Comparison of ENCODE assay signal across 8 cellular contexts in genomic region chr3:20125912-20126311, GRCh38.
DNase-seq lines count a peak whose midpoint lies in the region; ATAC-seq and TF ChIP-seq lines count a peak whose summit lies in the region.

No MANE protein-coding gene starts in this region.

- no peaks in the 10 kb centered on the region for H3K9me3 ChIP-seq in thyroid gland

- no peak overlapping the region for H3K4me3 ChIP-seq in foreskin fibroblast (ENCODE audit: low read depth in 1 of 2, low read length in 2 of 2)
- no peak overlapping the region for H3K4me3 ChIP-seq in thyroid gland (replicated peaks in 1 of 3)

- DNase-seq in GM13976 (ENCODE audit: low spot score) (peak; percentile 77), foreskin fibroblast (peak; percentile 7 to 9), NCI-H2171 treated with DMSO at 0.1 percent for 48 hours (lab: John Stamatoyannopoulos, UW) (no peak), H4 (ENCODE audit: low spot score) (no peak), thyroid gland (no peak)
- no peak for DNase-seq in activated CD4-positive, CD25-positive, alpha-beta regulatory T cell (lab: John Stamatoyannopoulos, UW)

- peaks cover 15 to 18% of the 10 kb centered on the region in 2 donors for H3K36me3 ChIP-seq in thyroid gland

- H3K27ac ChIP-seq in thyroid gland: no peak overlapping the region

- intact Hi-C loops in thyroid gland (cut with DNase I): no loop called here

- peak; percentile 100 for ATAC-seq in GM21526 (IDR thresholded peaks at IDR 0.05; ENCODE audit: low FRiP score, unreplicated experiment)
- ATAC-seq in HG03520 (IDR thresholded peaks at IDR 0.05; ENCODE audit: unreplicated experiment): peak; percentile 100

- no peak for TF ChIP-seq POLR2A in thyroid gland (IDR thresholded peaks at IDR 0.05)

- 90 to 91% methylated on average over 10 of the region's 10 CpGs for WGBS in thyroid gland, 2 donors

- TF ChIP-seq CTCF in GM13976 (IDR thresholded peaks at IDR 0.05; ENCODE audit: borderline replicate concordance, control extremely low read depth, extremely low read depth, insufficient read depth, missing control alignments) (no peak), foreskin fibroblast (IDR thresholded peaks at IDR 0.05; ENCODE audit: low read depth, low read length) (no peak), thyroid gland (IDR thresholded peaks at IDR 0.05) (no peak)

- in situ Hi-C loops in GM13976 (cut with MboI; ENCODE audit: low sequenced_read_pairs, unreplicated experiment): no loop called here

- H3K27me3 ChIP-seq in thyroid gland: no peaks in the 10 kb centered on the region

- H3K4me1 ChIP-seq in thyroid gland: no peaks in the 10 kb centered on the region

Comparison
In these comparisons a context has a peak if more than half of its experiments do, and no peak if none do; other contexts are left out.
1. DNase-seq: peak in GM13976 (single experiment) and foreskin fibroblast (2 of 2); none in activated CD4-positive, CD25-positive, alpha-beta regulatory T cell (0 of 4), NCI-H2171 treated with DMSO at 0.1 percent for 48 hours (single experiment), H4 (single experiment) and thyroid gland (0 of 2).